1 cellular context compared by ENCODE assay signal in the genomic region with DNA sequence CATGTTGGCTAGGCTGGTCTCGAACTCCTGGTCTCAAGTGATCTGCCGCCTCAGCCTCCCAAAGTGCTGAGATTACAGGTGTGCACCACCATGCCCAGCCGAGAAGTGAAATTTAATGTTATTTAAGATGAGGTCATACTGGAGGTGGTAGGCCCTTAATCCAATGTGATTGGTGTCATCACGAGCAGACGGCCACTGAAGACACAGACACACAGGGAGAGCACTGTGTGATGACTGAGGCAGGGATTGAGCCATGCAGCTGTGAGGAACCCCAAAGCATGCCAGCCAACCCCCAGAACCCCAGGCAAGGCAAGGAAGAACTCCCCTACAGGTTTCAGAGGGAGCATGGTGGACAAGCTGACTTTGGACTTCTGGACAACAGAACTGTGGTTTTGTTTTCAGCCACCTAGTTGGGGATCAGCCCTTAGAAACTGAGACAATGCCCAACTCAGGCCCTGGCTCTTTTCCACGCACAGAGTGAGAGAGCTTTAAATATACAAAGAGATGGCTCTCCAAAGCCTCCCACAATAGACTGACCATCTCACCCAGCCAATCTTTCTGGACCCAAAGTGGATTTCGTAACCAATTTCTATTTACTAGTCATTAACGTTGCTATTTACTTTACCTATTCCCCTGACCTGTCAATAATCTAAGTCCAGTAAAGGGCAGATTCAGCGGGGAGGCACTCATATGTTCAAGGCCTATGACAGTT.
TF ChIP-seq lines count a peak whose summit lies in the region.

No MANE protein-coding gene starts in this region.

TF ChIP-seq in HepG2, 621 proteins besides CTCF, POLR2A, EP300 and RAD21 (continued from another document and continues in another):
- TF ChIP-seq HES4 (CRISPR knock-in tag; IDR thresholded peaks at IDR 0.05; ENCODE audit: borderline replicate concordance) (no peak; the same call in 1 of the 2 replicates), HOXD1 (CRISPR knock-in tag; IDR thresholded peaks at IDR 0.05) (no peak), ZNF788 (CRISPR knock-in tag; IDR thresholded peaks at IDR 0.05; ENCODE audit: borderline replicate concordance) (peak; percentile 76; the same call in 1 of the 2 replicates), CAMTA2 (CRISPR knock-in tag; IDR thresholded peaks at IDR 0.05; ENCODE audit: borderline replicate concordance) (no peak), ZNF510 (CRISPR knock-in tag; IDR thresholded peaks at IDR 0.05; ENCODE audit: low read depth) (no peak), CREB3 (CRISPR knock-in tag; IDR thresholded peaks at IDR 0.05) (no peak), TOE1 (CRISPR knock-in tag; IDR thresholded peaks at IDR 0.05) (peak; percentile 86; the same call in 1 of the 2 replicates), ZNF205 (CRISPR knock-in tag; IDR thresholded peaks at IDR 0.05) (peak; percentile 90; the same call in 1 of the 2 replicates), SMAD9 (CRISPR knock-in tag; IDR thresholded peaks at IDR 0.05) (no peak; the same call in 1 of the 2 replicates), TAF15 (IDR thresholded peaks at IDR 0.05; ENCODE audit: low read depth, low read length, poor library complexity, severe bottlenecking) (no peak), NPAS2 (CRISPR knock-in tag; IDR thresholded peaks at IDR 0.05; ENCODE audit: borderline replicate concordance) (no peak), NFE2 (CRISPR knock-in tag; IDR thresholded peaks at IDR 0.05) (no peak), ZNF790 (CRISPR knock-in tag; IDR thresholded peaks at IDR 0.05; ENCODE audit: borderline replicate concordance) (peak; percentile 84; the same call in 1 of the 2 replicates), ZNF296 (CRISPR knock-in tag; conservative IDR thresholded peaks at IDR 0.05) (no peak), ZNF768 (CRISPR knock-in tag; IDR thresholded peaks at IDR 0.05) (no peak; the same call in 1 of the 2 replicates), NONO (IDR thresholded peaks at IDR 0.05) (no peak), NONO (CRISPR knock-in tag; conservative IDR thresholded peaks at IDR 0.05) (peak; percentile 96), PHF21A (CRISPR knock-in tag; IDR thresholded peaks at IDR 0.05) (peak; percentile 99), ZFP37 (CRISPR knock-in tag; IDR thresholded peaks at IDR 0.05; ENCODE audit: borderline replicate concordance) (no peak), ZNF564 (CRISPR knock-in tag; IDR thresholded peaks at IDR 0.05) (peak; percentile 81; the same call in 1 of the 2 replicates), DPF2 (CRISPR knock-in tag; IDR thresholded peaks at IDR 0.05; ENCODE audit: borderline replicate concordance, low read depth) (peak; percentile 99), NFIC (IDR thresholded peaks at IDR 0.05; ENCODE audit: low read length) (peak; percentile 98), GLI4 (CRISPR knock-in tag; IDR thresholded peaks at IDR 0.05; ENCODE audit: borderline replicate concordance) (no peak), FIP1L1 (IDR thresholded peaks at IDR 0.05; ENCODE audit: borderline replicate concordance, insufficient read depth, low read depth, low read length) (no peak), HOXA9 (CRISPR knock-in tag; IDR thresholded peaks at IDR 0.05; ENCODE audit: borderline replicate concordance) (no peak), ZNF720 (CRISPR knock-in tag; IDR thresholded peaks at IDR 0.05) (no peak), MED13 (CRISPR knock-in tag; IDR thresholded peaks at IDR 0.05) (peak; percentile 67; the same call in 1 of the 2 replicates), BATF2 (CRISPR knock-in tag; IDR thresholded peaks at IDR 0.05) (no peak), RAD51 (IDR thresholded peaks at IDR 0.05; ENCODE audit: borderline replicate concordance) (no peak), ZBTB37 (CRISPR knock-in tag; IDR thresholded peaks at IDR 0.05) (peak; percentile 98), ZNF607 (CRISPR knock-in tag; IDR thresholded peaks at IDR 0.05; ENCODE audit: borderline replicate concordance) (peak; percentile 53; the same call in 1 of the 2 replicates), TSC22D2 (CRISPR knock-in tag; IDR thresholded peaks at IDR 0.05; ENCODE audit: borderline replicate concordance) (peak; percentile 84; the same call in 1 of the 2 replicates), MAFG (CRISPR knock-in tag; IDR thresholded peaks at IDR 0.05) (no peak), CREB1 (IDR thresholded peaks at IDR 0.05) (peak; percentile 61; the same call in 1 of the 2 replicates), CREB1 (CRISPR knock-in tag; IDR thresholded peaks at IDR 0.05) (peak; percentile 87), CHCHD3 (CRISPR knock-in tag; IDR thresholded peaks at IDR 0.05) (no peak), STAT5B (CRISPR knock-in tag; IDR thresholded peaks at IDR 0.05) (0 out of 2 replicates have a peak, but pooled peaks have one; percentile 37), TARDBP (CRISPR knock-in tag; IDR thresholded peaks at IDR 0.05) (peak; percentile 99), MLX (CRISPR knock-in tag; IDR thresholded peaks at IDR 0.05) (peak; percentile 91), ZNF563 (CRISPR knock-in tag; IDR thresholded peaks at IDR 0.05) (peak; percentile 47), MYNN (CRISPR knock-in tag; IDR thresholded peaks at IDR 0.05; ENCODE audit: low read depth) (no peak), ZBTB14 (CRISPR knock-in tag; IDR thresholded peaks at IDR 0.05) (no peak), FOXP4 (CRISPR knock-in tag; IDR thresholded peaks at IDR 0.05) (peak; percentile 99), ZNF766 (CRISPR knock-in tag; IDR thresholded peaks at IDR 0.05; ENCODE audit: borderline replicate concordance) (peak; percentile 66; the same call in 1 of the 2 replicates), NBN (conservative IDR thresholded peaks at IDR 0.05) (no peak), NFYB (CRISPR knock-in tag; IDR thresholded peaks at IDR 0.05) (0 out of 2 replicates have a peak, but pooled peaks have one; percentile 39), ZNF274 (CRISPR knock-in tag; IDR thresholded peaks at IDR 0.05) (peak; percentile 47), SKI (IDR thresholded peaks at IDR 0.05; ENCODE audit: partially characterized antibody) (peak; percentile 97)
- TF ChIP-seq, protein P1, sequence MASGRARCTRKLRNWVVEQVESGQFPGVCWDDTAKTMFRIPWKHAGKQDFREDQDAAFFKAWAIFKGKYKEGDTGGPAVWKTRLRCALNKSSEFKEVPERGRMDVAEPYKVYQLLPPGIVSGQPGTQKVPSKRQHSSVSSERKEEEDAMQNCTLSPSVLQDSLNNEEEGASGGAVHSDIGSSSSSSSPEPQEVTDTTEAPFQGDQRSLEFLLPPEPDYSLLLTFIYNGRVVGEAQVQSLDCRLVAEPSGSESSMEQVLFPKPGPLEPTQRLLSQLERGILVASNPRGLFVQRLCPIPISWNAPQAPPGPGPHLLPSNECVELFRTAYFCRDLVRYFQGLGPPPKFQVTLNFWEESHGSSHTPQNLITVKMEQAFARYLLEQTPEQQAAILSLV (CRISPR knock-in tag; IDR thresholded peaks at IDR 0.05; ENCODE audit: borderline replicate concordance) = 0 out of 2 replicates have a peak, but pooled peaks have one; percentile 42
- TF ChIP-seq, protein P2, sequence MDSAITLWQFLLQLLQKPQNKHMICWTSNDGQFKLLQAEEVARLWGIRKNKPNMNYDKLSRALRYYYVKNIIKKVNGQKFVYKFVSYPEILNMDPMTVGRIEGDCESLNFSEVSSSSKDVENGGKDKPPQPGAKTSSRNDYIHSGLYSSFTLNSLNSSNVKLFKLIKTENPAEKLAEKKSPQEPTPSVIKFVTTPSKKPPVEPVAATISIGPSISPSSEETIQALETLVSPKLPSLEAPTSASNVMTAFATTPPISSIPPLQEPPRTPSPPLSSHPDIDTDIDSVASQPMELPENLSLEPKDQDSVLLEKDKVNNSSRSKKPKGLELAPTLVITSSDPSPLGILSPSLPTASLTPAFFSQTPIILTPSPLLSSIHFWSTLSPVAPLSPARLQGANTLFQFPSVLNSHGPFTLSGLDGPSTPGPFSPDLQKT (CRISPR knock-in tag; IDR thresholded peaks at IDR 0.05; ENCODE audit: borderline replicate concordance) = no peak
- TF ChIP-seq, protein P3, sequence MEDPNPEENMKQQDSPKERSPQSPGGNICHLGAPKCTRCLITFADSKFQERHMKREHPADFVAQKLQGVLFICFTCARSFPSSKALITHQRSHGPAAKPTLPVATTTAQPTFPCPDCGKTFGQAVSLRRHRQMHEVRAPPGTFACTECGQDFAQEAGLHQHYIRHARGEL (CRISPR knock-in tag; IDR thresholded peaks at IDR 0.05) = peak; percentile 72; the same call in 1 of the 2 replicates
- TF ChIP-seq, protein P4, sequence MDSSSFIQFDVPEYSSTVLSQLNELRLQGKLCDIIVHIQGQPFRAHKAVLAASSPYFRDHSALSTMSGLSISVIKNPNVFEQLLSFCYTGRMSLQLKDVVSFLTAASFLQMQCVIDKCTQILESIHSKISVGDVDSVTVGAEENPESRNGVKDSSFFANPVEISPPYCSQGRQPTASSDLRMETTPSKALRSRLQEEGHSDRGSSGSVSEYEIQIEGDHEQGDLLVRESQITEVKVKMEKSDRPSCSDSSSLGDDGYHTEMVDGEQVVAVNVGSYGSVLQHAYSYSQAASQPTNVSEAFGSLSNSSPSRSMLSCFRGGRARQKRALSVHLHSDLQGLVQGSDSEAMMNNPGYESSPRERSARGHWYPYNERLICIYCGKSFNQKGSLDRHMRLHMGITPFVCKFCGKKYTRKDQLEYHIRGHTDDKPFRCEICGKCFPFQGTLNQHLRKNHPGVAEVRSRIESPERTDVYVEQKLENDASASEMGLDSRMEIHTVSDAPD (CRISPR knock-in tag; IDR thresholded peaks at IDR 0.05) = peak; percentile 100
